In the genomic region with DNA sequence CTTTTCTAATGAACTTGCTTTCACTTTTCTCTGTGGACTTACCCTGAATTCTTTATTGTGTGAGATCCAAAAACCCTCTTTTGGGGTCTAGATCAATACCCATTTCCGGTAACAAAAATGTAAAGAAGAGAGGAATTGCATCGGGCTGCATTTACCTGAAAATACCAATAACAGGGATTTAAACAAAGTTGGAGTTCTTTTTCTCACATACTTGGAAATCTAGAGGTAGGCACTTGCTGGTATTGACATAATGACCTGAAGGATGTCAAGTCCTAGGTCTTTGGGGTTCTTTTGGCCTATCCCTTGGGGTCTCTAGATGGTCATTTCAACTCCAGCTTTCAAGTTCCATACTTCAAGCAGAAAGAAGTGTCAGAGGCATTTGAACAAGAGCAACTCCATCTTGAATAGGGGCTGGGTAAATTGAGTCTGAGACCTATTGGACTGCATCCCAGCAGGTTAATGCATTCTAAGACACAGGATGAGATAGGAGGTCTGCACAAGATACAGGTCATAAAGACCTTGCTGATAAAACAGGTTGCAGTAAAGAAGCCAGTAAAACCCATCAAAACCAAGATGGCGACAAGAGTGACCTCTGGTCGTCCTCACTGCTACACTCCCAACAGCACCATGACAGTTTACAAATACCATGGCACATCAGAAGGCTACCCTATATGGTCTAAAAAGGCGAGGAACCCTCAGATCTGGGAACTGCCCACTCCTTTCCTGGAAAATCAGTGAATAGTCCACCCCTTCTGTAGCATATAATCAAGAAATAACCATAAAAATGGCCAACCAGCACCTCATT, we compare ENCODE assay signal across 1 cellular context.
TF ChIP-seq lines count a peak whose summit lies in the region.

No MANE protein-coding gene starts in this region.

TF ChIP-seq in K562, 482 proteins besides CTCF, POLR2A, EP300 and RAD21 (continued from another document and continues in another):
- TF ChIP-seq KLF16 (IDR thresholded peaks at IDR 0.05) (no peak), ZNF253 (CRISPR knock-in tag; conservative IDR thresholded peaks at IDR 0.05) (peak; percentile 88), SRSF3 (IDR thresholded peaks at IDR 0.05; ENCODE audit: insufficient read depth, low read length) (no peak), ZNF830 (CRISPR knock-in tag; IDR thresholded peaks at IDR 0.05) (no peak), TBP (optimal IDR thresholded peaks at IDR 0.05; ENCODE audit: low read depth, low read length) (peak; percentile 71), PTRF (tag; IDR thresholded peaks at IDR 0.05) (peak; percentile 98), FUS (optimal IDR thresholded peaks at IDR 0.05; ENCODE audit: low read depth, low read length) (no peak), DIDO1 (tag; IDR thresholded peaks at IDR 0.05; ENCODE audit: low read depth) (peak; percentile 96), LCOR (CRISPR knock-in tag; IDR thresholded peaks at IDR 0.05) (no peak), ILK (tag; IDR thresholded peaks at IDR 0.05; ENCODE audit: borderline replicate concordance, low read depth) (peak; percentile 98), PML (IDR thresholded peaks at IDR 0.05; ENCODE audit: low read length) (peak; percentile 76), NRF1 (conservative IDR thresholded peaks at IDR 0.05 in 1 of 2, IDR thresholded peaks at IDR 0.05 in 1 of 2) (no peak), ZNF695 (CRISPR knock-in tag; IDR thresholded peaks at IDR 0.05) (peak; percentile 98), GATA2 (CRISPR knock-in tag; IDR thresholded peaks at IDR 0.05) (no peak), POLR2G (IDR thresholded peaks at IDR 0.05; ENCODE audit: low read depth, low read length) (no peak), ZNF584 (CRISPR knock-in tag; IDR thresholded peaks at IDR 0.05; ENCODE audit: low read depth) (peak; percentile 95), ESRRA (IDR thresholded peaks at IDR 0.05; ENCODE audit: borderline replicate concordance, low read depth) (peak; percentile 43; the same call in 1 of the 2 replicates), GTF2A2 (tag; IDR thresholded peaks at IDR 0.05) (peak; percentile 99), NUFIP1 (IDR thresholded peaks at IDR 0.05; ENCODE audit: partially characterized antibody) (peak; percentile 58), ERF (CRISPR knock-in tag; IDR thresholded peaks at IDR 0.05) (peak; percentile 100), HMG20A (CRISPR knock-in tag; conservative IDR thresholded peaks at IDR 0.05) (peak; percentile 93), MEF2D (tag; conservative IDR thresholded peaks at IDR 0.05; ENCODE audit: low read depth) (peak; percentile 99), ZNF75A (CRISPR knock-in tag; IDR thresholded peaks at IDR 0.05) (peak; percentile 88), ETV1 (tag; conservative IDR thresholded peaks at IDR 0.05; ENCODE audit: low read depth) (peak; percentile 74), CHCHD3 (CRISPR knock-in tag; IDR thresholded peaks at IDR 0.05) (no peak), CEBPG (CRISPR knock-in tag; IDR thresholded peaks at IDR 0.05) (no peak), CEBPG (tag; conservative IDR thresholded peaks at IDR 0.05 in 1 of 2, IDR thresholded peaks at IDR 0.05 in 1 of 2) (no peak), ZNF124 (CRISPR knock-in tag; IDR thresholded peaks at IDR 0.05) (no peak), SMAD2 (IDR thresholded peaks at IDR 0.05; ENCODE audit: low read depth, low read length) (no peak), SRSF9 (IDR thresholded peaks at IDR 0.05; ENCODE audit: borderline replicate concordance, low read depth, low read length) (no peak), KLF10 (CRISPR knock-in tag; IDR thresholded peaks at IDR 0.05) (peak; percentile 90), SPI1 (IDR thresholded peaks at IDR 0.05; ENCODE audit: borderline replicate concordance, low read depth, low read length) (no peak)
- TF ChIP-seq, protein P1, sequence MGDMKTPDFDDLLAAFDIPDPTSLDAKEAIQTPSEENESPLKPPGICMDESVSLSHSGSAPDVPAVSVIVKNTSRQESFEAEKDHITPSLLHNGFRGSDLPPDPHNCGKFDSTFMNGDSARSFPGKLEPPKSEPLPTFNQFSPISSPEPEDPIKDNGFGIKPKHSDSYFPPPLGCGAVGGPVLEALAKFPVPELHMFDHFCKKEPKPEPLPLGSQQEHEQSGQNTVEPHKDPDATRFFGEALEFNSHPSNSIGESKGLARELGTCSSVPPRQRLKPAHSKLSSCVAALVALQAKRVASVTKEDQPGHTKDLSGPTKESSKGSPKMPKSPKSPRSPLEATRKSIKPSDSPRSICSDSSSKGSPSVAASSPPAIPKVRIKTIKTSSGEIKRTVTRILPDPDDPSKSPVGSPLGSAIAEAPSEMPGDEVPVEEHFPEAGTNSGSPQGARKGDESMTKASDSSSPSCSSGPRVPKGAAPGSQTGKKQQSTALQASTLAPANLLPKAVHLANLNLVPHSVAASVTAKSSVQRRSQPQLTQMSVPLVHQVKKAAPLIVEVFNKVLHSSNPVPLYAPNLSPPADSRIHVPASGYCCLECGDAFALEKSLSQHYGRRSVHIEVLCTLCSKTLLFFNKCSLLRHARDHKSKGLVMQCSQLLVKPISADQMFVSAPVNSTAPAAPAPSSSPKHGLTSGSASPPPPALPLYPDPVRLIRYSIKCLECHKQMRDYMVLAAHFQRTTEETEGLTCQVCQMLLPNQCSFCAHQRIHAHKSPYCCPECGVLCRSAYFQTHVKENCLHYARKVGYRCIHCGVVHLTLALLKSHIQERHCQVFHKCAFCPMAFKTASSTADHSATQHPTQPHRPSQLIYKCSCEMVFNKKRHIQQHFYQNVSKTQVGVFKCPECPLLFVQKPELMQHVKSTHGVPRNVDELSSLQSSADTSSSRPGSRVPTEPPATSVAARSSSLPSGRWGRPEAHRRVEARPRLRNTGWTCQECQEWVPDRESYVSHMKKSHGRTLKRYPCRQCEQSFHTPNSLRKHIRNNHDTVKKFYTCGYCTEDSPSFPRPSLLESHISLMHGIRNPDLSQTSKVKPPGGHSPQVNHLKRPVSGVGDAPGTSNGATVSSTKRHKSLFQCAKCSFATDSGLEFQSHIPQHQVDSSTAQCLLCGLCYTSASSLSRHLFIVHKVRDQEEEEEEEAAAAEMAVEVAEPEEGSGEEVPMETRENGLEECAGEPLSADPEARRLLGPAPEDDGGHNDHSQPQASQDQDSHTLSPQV (IDR thresholded peaks at IDR 0.05) = peak; percentile 99
- TF ChIP-seq, protein P2, sequence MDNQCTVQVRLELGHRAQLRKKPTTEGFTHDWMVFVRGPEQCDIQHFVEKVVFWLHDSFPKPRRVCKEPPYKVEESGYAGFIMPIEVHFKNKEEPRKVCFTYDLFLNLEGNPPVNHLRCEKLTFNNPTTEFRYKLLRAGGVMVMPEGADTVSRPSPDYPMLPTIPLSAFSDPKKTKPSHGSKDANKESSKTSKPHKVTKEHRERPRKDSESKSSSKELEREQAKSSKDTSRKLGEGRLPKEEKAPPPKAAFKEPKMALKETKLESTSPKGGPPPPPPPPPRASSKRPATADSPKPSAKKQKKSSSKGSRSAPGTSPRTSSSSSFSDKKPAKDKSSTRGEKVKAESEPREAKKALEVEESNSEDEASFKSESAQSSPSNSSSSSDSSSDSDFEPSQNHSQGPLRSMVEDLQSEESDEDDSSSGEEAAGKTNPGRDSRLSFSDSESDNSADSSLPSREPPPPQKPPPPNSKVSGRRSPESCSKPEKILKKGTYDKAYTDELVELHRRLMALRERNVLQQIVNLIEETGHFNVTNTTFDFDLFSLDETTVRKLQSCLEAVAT (IDR thresholded peaks at IDR 0.05) = no peak
- TF ChIP-seq, protein P3, sequence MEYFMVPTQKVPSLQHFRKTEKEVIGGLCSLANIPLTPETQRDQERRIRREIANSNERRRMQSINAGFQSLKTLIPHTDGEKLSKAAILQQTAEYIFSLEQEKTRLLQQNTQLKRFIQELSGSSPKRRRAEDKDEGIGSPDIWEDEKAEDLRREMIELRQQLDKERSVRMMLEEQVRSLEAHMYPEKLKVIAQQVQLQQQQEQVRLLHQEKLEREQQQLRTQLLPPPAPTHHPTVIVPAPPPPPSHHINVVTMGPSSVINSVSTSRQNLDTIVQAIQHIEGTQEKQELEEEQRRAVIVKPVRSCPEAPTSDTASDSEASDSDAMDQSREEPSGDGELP (CRISPR knock-in tag; IDR thresholded peaks at IDR 0.05; ENCODE audit: borderline replicate concordance) = no peak
- TF ChIP-seq, protein P4, sequence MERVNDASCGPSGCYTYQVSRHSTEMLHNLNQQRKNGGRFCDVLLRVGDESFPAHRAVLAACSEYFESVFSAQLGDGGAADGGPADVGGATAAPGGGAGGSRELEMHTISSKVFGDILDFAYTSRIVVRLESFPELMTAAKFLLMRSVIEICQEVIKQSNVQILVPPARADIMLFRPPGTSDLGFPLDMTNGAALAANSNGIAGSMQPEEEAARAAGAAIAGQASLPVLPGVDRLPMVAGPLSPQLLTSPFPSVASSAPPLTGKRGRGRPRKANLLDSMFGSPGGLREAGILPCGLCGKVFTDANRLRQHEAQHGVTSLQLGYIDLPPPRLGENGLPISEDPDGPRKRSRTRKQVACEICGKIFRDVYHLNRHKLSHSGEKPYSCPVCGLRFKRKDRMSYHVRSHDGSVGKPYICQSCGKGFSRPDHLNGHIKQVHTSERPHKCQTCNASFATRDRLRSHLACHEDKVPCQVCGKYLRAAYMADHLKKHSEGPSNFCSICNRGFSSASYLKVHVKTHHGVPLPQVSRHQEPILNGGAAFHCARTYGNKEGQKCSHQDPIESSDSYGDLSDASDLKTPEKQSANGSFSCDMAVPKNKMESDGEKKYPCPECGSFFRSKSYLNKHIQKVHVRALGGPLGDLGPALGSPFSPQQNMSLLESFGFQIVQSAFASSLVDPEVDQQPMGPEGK (CRISPR knock-in tag; IDR thresholded peaks at IDR 0.05; ENCODE audit: borderline replicate concordance) = peak; percentile 95
- TF ChIP-seq, protein P5, sequence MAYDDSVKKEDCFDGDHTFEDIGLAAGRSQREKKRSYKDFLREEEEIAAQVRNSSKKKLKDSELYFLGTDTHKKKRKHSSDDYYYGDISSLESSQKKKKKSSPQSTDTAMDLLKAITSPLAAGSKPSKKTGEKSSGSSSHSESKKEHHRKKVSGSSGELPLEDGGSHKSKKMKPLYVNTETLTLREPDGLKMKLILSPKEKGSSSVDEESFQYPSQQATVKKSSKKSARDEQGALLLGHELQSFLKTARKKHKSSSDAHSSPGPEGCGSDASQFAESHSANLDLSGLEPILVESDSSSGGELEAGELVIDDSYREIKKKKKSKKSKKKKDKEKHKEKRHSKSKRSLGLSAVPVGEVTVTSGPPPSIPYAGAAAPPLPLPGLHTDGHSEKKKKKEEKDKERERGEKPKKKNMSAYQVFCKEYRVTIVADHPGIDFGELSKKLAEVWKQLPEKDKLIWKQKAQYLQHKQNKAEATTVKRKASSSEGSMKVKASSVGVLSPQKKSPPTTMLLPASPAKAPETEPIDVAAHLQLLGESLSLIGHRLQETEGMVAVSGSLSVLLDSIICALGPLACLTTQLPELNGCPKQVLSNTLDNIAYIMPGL (CRISPR knock-in tag; IDR thresholded peaks at IDR 0.05) = no peak
- TF ChIP-seq, protein P6, sequence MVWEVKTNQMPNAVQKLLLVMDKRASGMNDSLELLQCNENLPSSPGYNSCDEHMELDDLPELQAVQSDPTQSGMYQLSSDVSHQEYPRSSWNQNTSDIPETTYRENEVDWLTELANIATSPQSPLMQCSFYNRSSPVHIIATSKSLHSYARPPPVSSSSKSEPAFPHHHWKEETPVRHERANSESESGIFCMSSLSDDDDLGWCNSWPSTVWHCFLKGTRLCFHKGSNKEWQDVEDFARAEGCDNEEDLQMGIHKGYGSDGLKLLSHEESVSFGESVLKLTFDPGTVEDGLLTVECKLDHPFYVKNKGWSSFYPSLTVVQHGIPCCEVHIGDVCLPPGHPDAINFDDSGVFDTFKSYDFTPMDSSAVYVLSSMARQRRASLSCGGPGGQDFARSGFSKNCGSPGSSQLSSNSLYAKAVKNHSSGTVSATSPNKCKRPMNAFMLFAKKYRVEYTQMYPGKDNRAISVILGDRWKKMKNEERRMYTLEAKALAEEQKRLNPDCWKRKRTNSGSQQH (CRISPR knock-in tag; IDR thresholded peaks at IDR 0.05) = peak; percentile 99
- TF ChIP-seq, protein P7, sequence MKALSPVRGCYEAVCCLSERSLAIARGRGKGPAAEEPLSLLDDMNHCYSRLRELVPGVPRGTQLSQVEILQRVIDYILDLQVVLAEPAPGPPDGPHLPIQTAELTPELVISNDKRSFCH (CRISPR knock-in tag; IDR thresholded peaks at IDR 0.05) = peak; percentile 90
- TF ChIP-seq, protein P7 (tag; IDR thresholded peaks at IDR 0.05) = peak; percentile 99
- TF ChIP-seq, protein P8, sequence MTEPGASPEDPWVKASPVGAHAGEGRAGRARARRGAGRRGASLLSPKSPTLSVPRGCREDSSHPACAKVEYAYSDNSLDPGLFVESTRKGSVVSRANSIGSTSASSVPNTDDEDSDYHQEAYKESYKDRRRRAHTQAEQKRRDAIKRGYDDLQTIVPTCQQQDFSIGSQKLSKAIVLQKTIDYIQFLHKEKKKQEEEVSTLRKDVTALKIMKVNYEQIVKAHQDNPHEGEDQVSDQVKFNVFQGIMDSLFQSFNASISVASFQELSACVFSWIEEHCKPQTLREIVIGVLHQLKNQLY (CRISPR knock-in tag; conservative IDR thresholded peaks at IDR 0.05) = peak in 1 of 2 experiments; percentile 92; a peak in 1 of 4 replicates
- TF ChIP-seq, protein P9, sequence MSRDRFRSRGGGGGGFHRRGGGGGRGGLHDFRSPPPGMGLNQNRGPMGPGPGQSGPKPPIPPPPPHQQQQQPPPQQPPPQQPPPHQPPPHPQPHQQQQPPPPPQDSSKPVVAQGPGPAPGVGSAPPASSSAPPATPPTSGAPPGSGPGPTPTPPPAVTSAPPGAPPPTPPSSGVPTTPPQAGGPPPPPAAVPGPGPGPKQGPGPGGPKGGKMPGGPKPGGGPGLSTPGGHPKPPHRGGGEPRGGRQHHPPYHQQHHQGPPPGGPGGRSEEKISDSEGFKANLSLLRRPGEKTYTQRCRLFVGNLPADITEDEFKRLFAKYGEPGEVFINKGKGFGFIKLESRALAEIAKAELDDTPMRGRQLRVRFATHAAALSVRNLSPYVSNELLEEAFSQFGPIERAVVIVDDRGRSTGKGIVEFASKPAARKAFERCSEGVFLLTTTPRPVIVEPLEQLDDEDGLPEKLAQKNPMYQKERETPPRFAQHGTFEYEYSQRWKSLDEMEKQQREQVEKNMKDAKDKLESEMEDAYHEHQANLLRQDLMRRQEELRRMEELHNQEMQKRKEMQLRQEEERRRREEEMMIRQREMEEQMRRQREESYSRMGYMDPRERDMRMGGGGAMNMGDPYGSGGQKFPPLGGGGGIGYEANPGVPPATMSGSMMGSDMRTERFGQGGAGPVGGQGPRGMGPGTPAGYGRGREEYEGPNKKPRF (IDR thresholded peaks at IDR 0.05; ENCODE audit: low read depth, low read length) = no peak
- TF ChIP-seq, protein P10, sequence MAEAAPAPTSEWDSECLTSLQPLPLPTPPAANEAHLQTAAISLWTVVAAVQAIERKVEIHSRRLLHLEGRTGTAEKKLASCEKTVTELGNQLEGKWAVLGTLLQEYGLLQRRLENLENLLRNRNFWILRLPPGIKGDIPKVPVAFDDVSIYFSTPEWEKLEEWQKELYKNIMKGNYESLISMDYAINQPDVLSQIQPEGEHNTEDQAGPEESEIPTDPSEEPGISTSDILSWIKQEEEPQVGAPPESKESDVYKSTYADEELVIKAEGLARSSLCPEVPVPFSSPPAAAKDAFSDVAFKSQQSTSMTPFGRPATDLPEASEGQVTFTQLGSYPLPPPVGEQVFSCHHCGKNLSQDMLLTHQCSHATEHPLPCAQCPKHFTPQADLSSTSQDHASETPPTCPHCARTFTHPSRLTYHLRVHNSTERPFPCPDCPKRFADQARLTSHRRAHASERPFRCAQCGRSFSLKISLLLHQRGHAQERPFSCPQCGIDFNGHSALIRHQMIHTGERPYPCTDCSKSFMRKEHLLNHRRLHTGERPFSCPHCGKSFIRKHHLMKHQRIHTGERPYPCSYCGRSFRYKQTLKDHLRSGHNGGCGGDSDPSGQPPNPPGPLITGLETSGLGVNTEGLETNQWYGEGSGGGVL (CRISPR knock-in tag; IDR thresholded peaks at IDR 0.05) = peak; percentile 80
